Comparison of ENCODE assay signal across 13 cellular contexts in genomic region chr3:72379500-72380187, GRCh38.
DNase-seq lines count a peak whose midpoint lies in the region; FAIRE-seq and TF ChIP-seq lines count a peak whose summit lies in the region.
"Had no signal": no experiment of that assay in that cellular context is flagged by ENCODE, and none has a peak within 500 bp of the region (broad histone marks: within the 10 kb centered on the region; RNA-seq: fewer than 3 reads in every experiment).

No MANE protein-coding gene starts in this region.

- H3K4me3 Mint-ChIP-seq in activated naive CD4-positive, alpha-beta T cell treated with anti-CD3 and anti-CD28 coated beads, Interleukin-2, amount 50 U/mL, for 24 hours: no peak overlapping the region
- H3K4me3 Mint-ChIP-seq in activated naive CD4-positive, alpha-beta T cell treated with anti-CD3 and anti-CD28 coated beads, Interleukin-2, amount 10 ng/mL, durations not matched to agents 7 days and 5 days: no peak overlapping the region
- H3K4me3 Mint-ChIP-seq: stimulated activated effector memory CD8-positive, alpha-beta T cell treated with anti-CD3 and anti-CD28 coated beads, Interleukin-12 subunit alpha, Interleukin-12 subunit beta, amount 100 ng/mL, for 72 hours; T-helper 17 cell had no signal

- no peaks in the 10 kb centered on the region for H3K9me3 Mint-ChIP-seq in activated naive CD4-positive, alpha-beta T cell treated with anti-CD3 and anti-CD28 coated beads, Interleukin-2, amount 50 U/mL, for 24 hours
- no peaks in the 10 kb centered on the region for H3K9me3 Mint-ChIP-seq in activated naive CD4-positive, alpha-beta T cell treated with anti-CD3 and anti-CD28 coated beads, Interleukin-2, amount 10 ng/mL, durations not matched to agents 7 days and 5 days
- H3K9me3 Mint-ChIP-seq: stimulated activated effector memory CD8-positive, alpha-beta T cell treated with anti-CD3 and anti-CD28 coated beads, Interleukin-12 subunit alpha, Interleukin-12 subunit beta, amount 100 ng/mL, for 72 hours had no signal

- no peak for TF ChIP-seq CTCF in coronary artery (IDR thresholded peaks at IDR 0.05)

- H3K36me3 Mint-ChIP-seq in activated naive CD4-positive, alpha-beta T cell treated with anti-CD3 and anti-CD28 coated beads, Interleukin-2, amount 50 U/mL, for 24 hours: peaks cover 6% of the 10 kb centered on the region
- H3K36me3 Mint-ChIP-seq in activated naive CD4-positive, alpha-beta T cell treated with anti-CD3 and anti-CD28 coated beads, Interleukin-2, amount 10 ng/mL, durations not matched to agents 7 days and 5 days: peaks cover 24% of the 10 kb centered on the region

- CTCF ChIA-PET in activated naive CD4-positive, alpha-beta T cell treated with anti-CD3 and anti-CD28 coated beads, Interleukin-2, amount 10 ng/mL, durations not matched to agents 7 days and 5 days (lab: Charles Lee): no interaction called here

- no peaks in the 10 kb centered on the region for H3K27me3 Mint-ChIP-seq in activated naive CD4-positive, alpha-beta T cell treated with anti-CD3 and anti-CD28 coated beads, Interleukin-2, amount 50 U/mL, for 24 hours
- H3K27me3 Mint-ChIP-seq in activated naive CD4-positive, alpha-beta T cell treated with anti-CD3 and anti-CD28 coated beads, Interleukin-2, amount 10 ng/mL, durations not matched to agents 7 days and 5 days: no peaks in the 10 kb centered on the region
- H3K27me3 Mint-ChIP-seq: T-helper 17 cell had no signal

- H3K4me1 Mint-ChIP-seq in activated naive CD4-positive, alpha-beta T cell treated with anti-CD3 and anti-CD28 coated beads, Interleukin-2, amount 50 U/mL, for 24 hours: peaks cover 82% of the 10 kb centered on the region
- H3K4me1 Mint-ChIP-seq in activated naive CD4-positive, alpha-beta T cell treated with anti-CD3 and anti-CD28 coated beads, Interleukin-2, amount 10 ng/mL, durations not matched to agents 7 days and 5 days: peaks cover 47% of the 10 kb centered on the region

- in situ Hi-C loops in SK-MEL-5 (cut with HindIII; ENCODE audit: low pct_unique_long_range_greater_than_20kb, low sequenced_read_pairs): no loop called here

- H3K4me3 ChIP-seq in coronary artery: no peak overlapping the region

- DNase-seq in activated naive CD4-positive, alpha-beta T cell treated with anti-CD3 and anti-CD28 coated beads, Interleukin-2, amount 10 ng/mL, durations not matched to agents 7 days and 5 days: no peak
- DNase-seq in SK-MEL-5 (ENCODE audit: low read depth, low spot score): peak; percentile 17
- peak; percentile 36 for DNase-seq in foreskin melanocyte
- DNase-seq in stromal cell of bone marrow (ENCODE audit: low read depth): peak; percentile 6
- no peak for DNase-seq in activated CD8-positive, alpha-beta memory T cell treated with anti-CD3 and anti-CD28 coated beads for 24 hours
- DNase-seq in GM19239 (ENCODE audit: insufficient read length, low spot score): no peak
- DNase-seq in coronary artery (ENCODE audit: low spot score): no peak
- DNase-seq: AML-193, NCI-H2227 treated with DMSO at 0.1 percent for 48 hours, T-helper 17 cell had no signal

- H3K27ac Mint-ChIP-seq in activated naive CD4-positive, alpha-beta T cell treated with anti-CD3 and anti-CD28 coated beads, Interleukin-2, amount 50 U/mL, for 24 hours: peak overlapping the region; percentile 27
- H3K27ac Mint-ChIP-seq in activated naive CD4-positive, alpha-beta T cell treated with anti-CD3 and anti-CD28 coated beads, Interleukin-2, amount 10 ng/mL, durations not matched to agents 7 days and 5 days: no peak overlapping the region

- FAIRE-seq in GM19239 (lab: Jason Lieb, UNC): no peak

- no peak overlapping the region for H3K27ac ChIP-seq in coronary artery
- H3K27ac ChIP-seq: brain microvascular endothelial cell had no signal

Comparison
In these comparisons a context has a peak if more than half of its experiments do, and no peak if none do; other contexts are left out.
1. DNase-seq: peak in SK-MEL-5 (single experiment), foreskin melanocyte (single experiment) and stromal cell of bone marrow (single experiment); none in activated naive CD4-positive, alpha-beta T cell treated with anti-CD3 and anti-CD28 coated beads, Interleukin-2, amount 10 ng/mL, durations not matched to agents 7 days and 5 days (single experiment), activated CD8-positive, alpha-beta memory T cell treated with anti-CD3 and anti-CD28 coated beads for 24 hours (single experiment), GM19239 (single experiment) and coronary artery (single experiment).